1 cellular context compared by ENCODE assay signal in the genomic region with DNA sequence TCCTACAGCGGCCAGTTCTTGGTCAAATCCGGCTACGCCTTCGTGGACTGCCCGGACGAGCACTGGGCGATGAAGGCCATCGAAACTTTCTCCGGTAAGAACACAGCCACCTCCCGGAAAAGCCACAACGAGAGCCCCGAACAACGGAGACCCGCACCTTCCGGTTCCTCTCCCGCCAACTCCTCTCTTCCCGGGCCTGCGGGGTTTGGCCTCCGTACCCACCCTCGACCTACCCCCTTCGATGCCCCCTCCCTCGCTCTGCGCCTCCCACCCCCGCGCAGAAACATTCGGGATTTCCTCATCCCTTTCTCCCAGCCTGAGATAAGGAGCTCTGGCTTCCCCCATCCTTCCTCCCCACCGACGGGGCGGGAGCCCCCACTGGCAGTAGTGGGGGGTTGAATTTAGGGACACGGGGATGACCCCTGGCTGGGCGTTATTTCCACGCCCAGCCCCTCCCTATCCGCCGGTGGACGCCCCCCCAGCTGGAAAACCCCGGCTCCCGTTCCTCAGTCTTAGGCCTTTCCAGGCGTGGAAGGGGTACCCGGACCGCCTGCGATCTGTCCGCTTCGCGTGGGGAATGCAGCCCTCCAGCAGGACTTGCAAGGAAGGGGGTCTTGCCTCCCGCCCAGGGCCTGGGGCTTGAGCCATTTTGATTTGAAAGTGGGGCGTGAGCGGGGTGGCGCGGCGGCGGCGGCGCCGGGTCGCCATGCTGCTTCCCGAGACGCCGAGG.
TF ChIP-seq lines count a peak whose summit lies in the region.

No MANE protein-coding gene starts in this region.

TF ChIP-seq in K562, 482 proteins besides CTCF, POLR2A, EP300 and RAD21 (continues in another document):
- no peak for TF ChIP-seq KDM2B (CRISPR knock-in tag; IDR thresholded peaks at IDR 0.05)
- TF ChIP-seq FOSL1 (tag; conservative IDR thresholded peaks at IDR 0.05), result no peak
- TF ChIP-seq ZNF140 (CRISPR knock-in tag; IDR thresholded peaks at IDR 0.05), result no peak
- TF ChIP-seq, protein P1, sequence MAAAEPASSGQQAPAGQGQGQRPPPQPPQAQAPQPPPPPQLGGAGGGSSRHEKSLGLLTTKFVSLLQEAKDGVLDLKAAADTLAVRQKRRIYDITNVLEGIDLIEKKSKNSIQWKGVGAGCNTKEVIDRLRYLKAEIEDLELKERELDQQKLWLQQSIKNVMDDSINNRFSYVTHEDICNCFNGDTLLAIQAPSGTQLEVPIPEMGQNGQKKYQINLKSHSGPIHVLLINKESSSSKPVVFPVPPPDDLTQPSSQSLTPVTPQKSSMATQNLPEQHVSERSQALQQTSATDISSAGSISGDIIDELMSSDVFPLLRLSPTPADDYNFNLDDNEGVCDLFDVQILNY (CRISPR knock-in tag; IDR thresholded peaks at IDR 0.05), result no peak
- TF ChIP-seq KLF1 (tag; IDR thresholded peaks at IDR 0.05), result no peak
- TF ChIP-seq POLR3G (IDR thresholded peaks at IDR 0.05; ENCODE audit: extremely low read depth, insufficient read length, insufficient replicate concordance), result no peak
- no peak for TF ChIP-seq PHTF2 (CRISPR knock-in tag; IDR thresholded peaks at IDR 0.05)
- no peak for TF ChIP-seq FOXP4 (CRISPR knock-in tag; IDR thresholded peaks at IDR 0.05; ENCODE audit: borderline replicate concordance)
- TF ChIP-seq SIN3A (IDR thresholded peaks at IDR 0.05; ENCODE audit: borderline replicate concordance in 2 of 2, control insufficient read depth in 1 of 2, low read depth in 2 of 2, low read length in 2 of 2), result peak; percentile 45 to 74; a peak in 3 of 4 replicates
- TF ChIP-seq ZNF589 (CRISPR knock-in tag; IDR thresholded peaks at IDR 0.05; ENCODE audit: low read depth), result no peak
- TF ChIP-seq SMAD4 (CRISPR knock-in tag; conservative IDR thresholded peaks at IDR 0.05), result 0 out of 2 replicates have a peak, but pooled peaks have one; percentile 38
- peak; percentile 43; the same call in 1 of the 2 replicates for TF ChIP-seq MTA3 (IDR thresholded peaks at IDR 0.05; ENCODE audit: borderline replicate concordance)
- TF ChIP-seq GTF2A2 (tag; IDR thresholded peaks at IDR 0.05), result no peak
- no peak for TF ChIP-seq GATA2 (CRISPR knock-in tag; IDR thresholded peaks at IDR 0.05)
- 0 out of 2 replicates have a peak, but pooled peaks have one; percentile 14 for TF ChIP-seq SUPT5H (IDR thresholded peaks at IDR 0.05)
- TF ChIP-seq ZNF347 (CRISPR knock-in tag; IDR thresholded peaks at IDR 0.05; ENCODE audit: low read depth), result no peak
- no peak for TF ChIP-seq ARID1B (IDR thresholded peaks at IDR 0.05)
- no peak for TF ChIP-seq TFAM (CRISPR knock-in tag; conservative IDR thresholded peaks at IDR 0.05)
- TF ChIP-seq TAF15 (IDR thresholded peaks at IDR 0.05; ENCODE audit: low read depth, low read length), result no peak
- TF ChIP-seq HEY1 (CRISPR knock-in tag; IDR thresholded peaks at IDR 0.05; ENCODE audit: borderline replicate concordance), result no peak
- no peak for TF ChIP-seq ZBTB1 (CRISPR knock-in tag; IDR thresholded peaks at IDR 0.05; ENCODE audit: borderline replicate concordance, low read depth)
- peak; percentile 81 for TF ChIP-seq RBFOX2 (IDR thresholded peaks at IDR 0.05; ENCODE audit: low read depth, low read length)
- TF ChIP-seq ARHGAP35 (IDR thresholded peaks at IDR 0.05; ENCODE audit: partially characterized antibody), result no peak
- no peak for TF ChIP-seq ATF2 (CRISPR knock-in tag; IDR thresholded peaks at IDR 0.05)
- TF ChIP-seq HDGF (IDR thresholded peaks at IDR 0.05), result no peak
- TF ChIP-seq EWSR1 (IDR thresholded peaks at IDR 0.05; ENCODE audit: borderline replicate concordance, low read depth, partially characterized antibody), result no peak
- TF ChIP-seq ZEB2 (IDR thresholded peaks at IDR 0.05), result no peak
- TF ChIP-seq RREB1 (CRISPR knock-in tag; IDR thresholded peaks at IDR 0.05), result no peak
- TF ChIP-seq, protein P2, sequence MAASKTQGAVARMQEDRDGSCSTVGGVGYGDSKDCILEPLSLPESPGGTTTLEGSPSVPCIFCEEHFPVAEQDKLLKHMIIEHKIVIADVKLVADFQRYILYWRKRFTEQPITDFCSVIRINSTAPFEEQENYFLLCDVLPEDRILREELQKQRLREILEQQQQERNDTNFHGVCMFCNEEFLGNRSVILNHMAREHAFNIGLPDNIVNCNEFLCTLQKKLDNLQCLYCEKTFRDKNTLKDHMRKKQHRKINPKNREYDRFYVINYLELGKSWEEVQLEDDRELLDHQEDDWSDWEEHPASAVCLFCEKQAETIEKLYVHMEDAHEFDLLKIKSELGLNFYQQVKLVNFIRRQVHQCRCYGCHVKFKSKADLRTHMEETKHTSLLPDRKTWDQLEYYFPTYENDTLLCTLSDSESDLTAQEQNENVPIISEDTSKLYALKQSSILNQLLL (CRISPR knock-in tag; IDR thresholded peaks at IDR 0.05; ENCODE audit: borderline replicate concordance), result no peak
- no peak for TF ChIP-seq ZNF444 (CRISPR knock-in tag; IDR thresholded peaks at IDR 0.05)
- TF ChIP-seq ELK1 (CRISPR knock-in tag; IDR thresholded peaks at IDR 0.05), result no peak
- no peak for TF ChIP-seq SPI1 (IDR thresholded peaks at IDR 0.05; ENCODE audit: borderline replicate concordance, low read depth, low read length)
- no peak for TF ChIP-seq ZNF146 (CRISPR knock-in tag; IDR thresholded peaks at IDR 0.05; ENCODE audit: unreplicated experiment)
- TF ChIP-seq SP2 (IDR thresholded peaks at IDR 0.05; ENCODE audit: extremely low read depth, low read depth, low read length, poor library complexity, severe bottlenecking), result no peak
- no peak for TF ChIP-seq KLF13 (tag; IDR thresholded peaks at IDR 0.05; ENCODE audit: borderline replicate concordance, low read depth)
- TF ChIP-seq MTA1 (IDR thresholded peaks at IDR 0.05; ENCODE audit: borderline replicate concordance), result no peak
- TF ChIP-seq RBM34 (IDR thresholded peaks at IDR 0.05; ENCODE audit: borderline replicate concordance, insufficient read depth, low read length), result no peak
- TF ChIP-seq, protein P3, sequence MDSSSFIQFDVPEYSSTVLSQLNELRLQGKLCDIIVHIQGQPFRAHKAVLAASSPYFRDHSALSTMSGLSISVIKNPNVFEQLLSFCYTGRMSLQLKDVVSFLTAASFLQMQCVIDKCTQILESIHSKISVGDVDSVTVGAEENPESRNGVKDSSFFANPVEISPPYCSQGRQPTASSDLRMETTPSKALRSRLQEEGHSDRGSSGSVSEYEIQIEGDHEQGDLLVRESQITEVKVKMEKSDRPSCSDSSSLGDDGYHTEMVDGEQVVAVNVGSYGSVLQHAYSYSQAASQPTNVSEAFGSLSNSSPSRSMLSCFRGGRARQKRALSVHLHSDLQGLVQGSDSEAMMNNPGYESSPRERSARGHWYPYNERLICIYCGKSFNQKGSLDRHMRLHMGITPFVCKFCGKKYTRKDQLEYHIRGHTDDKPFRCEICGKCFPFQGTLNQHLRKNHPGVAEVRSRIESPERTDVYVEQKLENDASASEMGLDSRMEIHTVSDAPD (CRISPR knock-in tag; IDR thresholded peaks at IDR 0.05), result no peak
- no peak for TF ChIP-seq RNF219 (CRISPR knock-in tag; IDR thresholded peaks at IDR 0.05)
- TF ChIP-seq ZNF274 (IDR thresholded peaks at IDR 0.05; ENCODE audit: borderline replicate concordance, low read depth, low read length), result no peak
- no peak for TF ChIP-seq ZNF3 (CRISPR knock-in tag; IDR thresholded peaks at IDR 0.05)
- TF ChIP-seq, protein P4, sequence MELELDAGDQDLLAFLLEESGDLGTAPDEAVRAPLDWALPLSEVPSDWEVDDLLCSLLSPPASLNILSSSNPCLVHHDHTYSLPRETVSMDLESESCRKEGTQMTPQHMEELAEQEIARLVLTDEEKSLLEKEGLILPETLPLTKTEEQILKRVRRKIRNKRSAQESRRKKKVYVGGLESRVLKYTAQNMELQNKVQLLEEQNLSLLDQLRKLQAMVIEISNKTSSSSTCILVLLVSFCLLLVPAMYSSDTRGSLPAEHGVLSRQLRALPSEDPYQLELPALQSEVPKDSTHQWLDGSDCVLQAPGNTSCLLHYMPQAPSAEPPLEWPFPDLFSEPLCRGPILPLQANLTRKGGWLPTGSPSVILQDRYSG (tag; conservative IDR thresholded peaks at IDR 0.05; ENCODE audit: low read depth), result no peak
- TF ChIP-seq EHMT2 (IDR thresholded peaks at IDR 0.05), result no peak
- TF ChIP-seq ATF7 (IDR thresholded peaks at IDR 0.05), result no peak
- no peak for TF ChIP-seq ZNF511 (CRISPR knock-in tag; IDR thresholded peaks at IDR 0.05)
